In the genomic region with DNA sequence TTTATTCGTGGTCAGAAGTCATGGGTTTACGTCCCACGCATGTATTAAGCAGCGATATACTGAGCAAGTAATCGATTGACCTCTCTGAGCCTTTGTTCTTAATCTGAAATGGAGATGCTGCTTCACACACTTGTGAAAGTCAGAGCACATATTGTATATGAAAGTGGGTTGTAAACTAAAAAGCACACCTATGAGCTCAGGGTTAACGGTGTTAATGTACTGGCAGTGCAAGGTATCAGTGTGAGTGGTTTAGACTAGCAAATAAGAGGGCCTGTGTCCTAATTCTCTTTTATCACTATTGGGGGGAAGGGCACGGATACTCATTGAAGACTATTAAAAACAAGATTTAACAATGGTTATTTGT, we compare ENCODE assay signal across 8 cellular contexts. TPM values are rescaled to one million over a fixed set of nuclear protein-coding genes. Genes with fewer than 3 reads are reported as not detected.
DNase-seq lines count a peak whose midpoint lies in the region; ATAC-seq and TF ChIP-seq lines count a peak whose summit lies in the region.

No MANE protein-coding gene starts in this region.

- TF ChIP-seq CTCF in ascending aorta (IDR thresholded peaks at IDR 0.05): no peak
- TF ChIP-seq CTCF in right lobe of liver (IDR thresholded peaks at IDR 0.05): no peak
- TF ChIP-seq CTCF in upper lobe of right lung (IDR thresholded peaks at IDR 0.05): no peak

- 3% methylated on average over 7 of the region's 7 CpGs for WGBS in right lobe of liver (ENCODE audit: insufficient coverage, low coverage, low lambda C conversion rate, missing lambda C conversion rate)

- ATAC-seq in GM19025 (IDR thresholded peaks at IDR 0.05; ENCODE audit: low read depth, unreplicated experiment) (peak; percentile 16), HG03378 (IDR thresholded peaks at IDR 0.05; ENCODE audit: unreplicated experiment) (peak; percentile 30), right lobe of liver (peak in 2 of 4 donors; percentile 6 to 11), upper lobe of right lung (no peak)

- H3K36me3 ChIP-seq in ascending aorta (peaks cover 1 to 4% of the 10 kb centered on the region in 2 donors), right lobe of liver (peaks cover 0 to 6% (median 0%) of the 10 kb centered on the region in 4 donors), upper lobe of right lung (peaks cover 16% of the 10 kb centered on the region)

- H3K27ac ChIP-seq in ascending aorta (peak overlapping the region; percentile 89), right lobe of liver (peak overlapping the region; percentile 69 to 88 (median 74)), upper lobe of right lung (peak overlapping the region; percentile 93)

- peak; percentile 3 for DNase-seq in AG08395 (ENCODE audit: low spot score)
- no peak for DNase-seq in ascending aorta (ENCODE audit: low spot score in 2 of 2)
- DNase-seq in right lobe of liver: no peak
- DNase-seq in upper lobe of right lung: no peak
- no peak for DNase-seq in amniotic stem cell (lab: John Stamatoyannopoulos, UW)
- DNase-seq in activated CD4-positive, alpha-beta T cell treated with anti-CD3 and anti-CD28 coated beads for 1 hour: no peak

- peak overlapping the region; percentile 82 to 84 for H3K4me3 ChIP-seq in ascending aorta
- peak overlapping the region; percentile 57 to 95 (median 70) for H3K4me3 ChIP-seq in right lobe of liver
- H3K4me3 ChIP-seq in upper lobe of right lung: peak overlapping the region; percentile 76

- H3K27me3 ChIP-seq in ascending aorta: no peaks in the 10 kb centered on the region
- H3K27me3 ChIP-seq in right lobe of liver: no peaks in the 10 kb centered on the region
- no peaks in the 10 kb centered on the region for H3K27me3 ChIP-seq in upper lobe of right lung

- H3K9me3 ChIP-seq in ascending aorta: no peaks in the 10 kb centered on the region
- no peaks in the 10 kb centered on the region for H3K9me3 ChIP-seq in right lobe of liver
- no peaks in the 10 kb centered on the region for H3K9me3 ChIP-seq in upper lobe of right lung

- TF ChIP-seq POLR2A in right lobe of liver (IDR thresholded peaks at IDR 0.05): no peak

- H3K4me1 ChIP-seq in ascending aorta: peaks cover 0 to 9% of the 10 kb centered on the region in 2 donors
- peaks cover 0 to 17% (median 2%) of the 10 kb centered on the region in 4 donors for H3K4me1 ChIP-seq in right lobe of liver
- peaks cover 15% of the 10 kb centered on the region for H3K4me1 ChIP-seq in upper lobe of right lung

- intact Hi-C loops in ascending aorta (cut with DNase I) (no loop called here), right lobe of liver (cut with DNase I) (no loop called here), upper lobe of right lung (cut with DNase I) (no loop called here)

RNA-seq across cellular contexts. Expression of gene MRPL42, which starts 0.7 kb away (rescaled TPM):
- 8.4 TPM for total RNA-seq in ascending aorta
- total RNA-seq in right lobe of liver: 10 to 100 TPM; 25.8 to 44.5 (median 32.1) TPM
- 49.4 TPM for total RNA-seq in upper lobe of right lung

RNA-seq across cellular contexts. Expression of gene UBE2N, which starts 26.2 kb away (rescaled TPM):
- total RNA-seq in ascending aorta: 19.4 TPM
- 10 to 100 TPM; 22.0 to 36.2 (median 28.6) TPM for total RNA-seq in right lobe of liver
- 65.9 TPM for total RNA-seq in upper lobe of right lung
